In the genomic region with DNA sequence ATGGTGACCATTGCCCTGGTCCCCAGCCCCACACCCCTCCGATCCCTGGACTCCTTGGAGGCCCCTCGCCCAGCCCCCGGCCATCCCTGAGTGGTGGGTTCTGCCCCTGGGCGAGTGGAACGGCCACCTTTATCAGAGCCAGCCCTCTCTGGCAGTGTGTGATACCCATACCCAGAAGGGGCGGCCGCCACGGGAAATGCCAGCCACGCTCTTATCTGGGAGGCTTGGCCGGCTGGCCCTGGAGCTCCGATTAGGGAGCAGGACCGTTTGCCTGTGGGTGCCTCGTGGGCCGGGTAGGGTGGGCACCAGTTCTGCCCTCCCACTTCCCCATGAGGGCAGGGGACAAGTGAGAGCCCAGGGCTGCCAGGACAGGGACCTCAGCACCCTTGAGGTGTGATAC, we compare ENCODE assay signal across 29 cellular contexts.
"Had no signal": no experiment of that assay in that cellular context is flagged by ENCODE, and none has a peak within 500 bp of the region (broad histone marks: within the 10 kb centered on the region; RNA-seq: fewer than 3 reads in every experiment).

No MANE protein-coding gene starts in this region.

- H3K4me3 ChIP-seq: ovary, psoas muscle, skin epidermis, smooth muscle cell, spleen, thoracic aorta, thyroid gland, tibial nerve, upper lobe of left lung, vagina had no signal

- H3K4me1 ChIP-seq: psoas muscle, spleen, tibial nerve, upper lobe of left lung had no signal

- H3K27me3 ChIP-seq: ovary, spleen, thyroid gland, upper lobe of left lung, vagina had no signal

- ATAC-seq: naive thymus-derived CD8-positive, alpha-beta T cell; natural killer cell treated with Interleukin-12 subunit alpha and Interleukin-12 subunit beta and Interleukin-15 and Interleukin-18, amount 100 ng/mL, for 72 hours; psoas muscle; right cardiac atrium; sciatic nerve; stimulated activated memory B cell treated with anti-CD40 and anti-IgM and Interleukin-4, amounts not matched to agents 10 μg/mL and 1 μg/mL and 100 μg/mL, for 72 hours; stimulated activated naive CD8-positive, alpha-beta T cell treated with anti-CD3 and anti-CD28 coated beads, Interleukin-15, Interleukin-2, amounts not matched to agents 100 U/mL and 50 U/mL, for 24 hours had no signal

- DNase-seq: naive thymus-derived CD8-positive, alpha-beta T cell; nephron progenitor cell; occipital lobe; ovary; posterior cingulate gyrus; psoas muscle; right cardiac atrium; spleen; stimulated activated CD4-positive, alpha-beta T cell treated with anti-CD3 and anti-CD28 coated beads, Interleukin-12 subunit alpha, Interleukin-12 subunit beta, amount 100 ng/mL, for 4 hours; stimulated activated CD4-positive, alpha-beta T cell treated with anti-CD3 and anti-CD28 coated beads, Interleukin-1b, Interleukin-23, amount 100 ng/mL, for 48 hours; stimulated activated CD4-positive, alpha-beta T cell treated with anti-CD3 and anti-CD28 coated beads, Interleukin-4, amount 100 ng/mL, for 1 hour; stimulated activated CD4-positive, alpha-beta T cell treated with anti-CD3 and anti-CD28 coated beads, Interleukin-4, amount 100 ng/mL, for 4 hours; stimulated activated CD8-positive, alpha-beta memory T cell treated with anti-CD3 and anti-CD28 coated beads, Interleukin-4, amount 100 ng/mL, for 48 hours; stimulated activated naive CD4-positive, alpha-beta T cell; stimulated activated naive CD8-positive, alpha-beta T cell treated with anti-CD3 and anti-CD28 coated beads, Interleukin-15, amount 100 ng/mL, for 72 hours; stimulated activated naive CD8-positive, alpha-beta T cell treated with anti-CD3 and anti-CD28 coated beads, Interleukin-15, Interleukin-2, amounts not matched to agents 100 U/mL and 50 U/mL, for 24 hours; thyroid gland; trophoblast cell had no signal

- H3K27ac ChIP-seq: ovary, parathyroid adenoma, psoas muscle, skin epidermis, spleen, thoracic aorta, thyroid gland, tibial nerve, upper lobe of left lung, vagina had no signal

- FAIRE-seq: urothelium cell line had no signal

- H3K9me3 ChIP-seq: ovary, psoas muscle, spleen, thoracic aorta, thyroid gland, tibial nerve, upper lobe of left lung, vagina had no signal

- H2AFZ ChIP-seq: parathyroid adenoma had no signal

- H3K9ac ChIP-seq: parathyroid adenoma had no signal

- H3K36me3 ChIP-seq: ovary, thoracic aorta, thyroid gland, upper lobe of left lung, vagina had no signal

- H3K4me2 ChIP-seq: smooth muscle cell had no signal
